ENCODE assay signal across 18 cellular contexts in the genomic region with DNA sequence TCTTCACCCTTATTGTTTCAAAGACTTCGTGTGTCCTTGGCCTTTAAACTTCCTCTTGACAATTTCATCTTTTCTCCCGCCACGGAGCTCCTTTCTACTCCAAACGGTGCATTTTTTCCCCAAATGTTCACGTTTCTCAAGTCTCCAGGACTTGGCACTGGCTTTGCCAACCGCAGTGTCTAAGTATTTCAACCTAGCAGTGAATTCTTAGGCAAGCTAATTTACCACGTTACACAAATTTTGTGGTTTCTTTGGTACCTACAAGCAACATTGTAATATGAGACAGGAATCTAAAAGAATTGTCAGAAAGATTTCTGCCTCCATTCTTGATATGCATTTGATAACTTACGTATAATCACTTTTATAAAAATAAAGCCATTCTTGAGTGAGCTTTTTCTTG. TPM values are rescaled to one million over a fixed set of nuclear protein-coding genes. Genes with fewer than 3 reads are reported as not detected.
DNase-seq lines count a peak whose midpoint lies in the region; ATAC-seq, FAIRE-seq and TF ChIP-seq lines count a peak whose summit lies in the region.
"Had no signal": no experiment of that assay in that cellular context is flagged by ENCODE, and none has a peak within 500 bp of the region (broad histone marks: within the 10 kb centered on the region; RNA-seq: fewer than 3 reads in every experiment).

No MANE protein-coding gene starts in this region.

- H3K9ac ChIP-seq in HUES64 (ENCODE audit: low read depth, low read length) (no peak overlapping the region), astrocyte (ENCODE audit: low read length) (no peak overlapping the region), iPS-20b (ENCODE audit: low read depth, low read length) (no peak overlapping the region)
- H3K9ac ChIP-seq: parathyroid adenoma had no signal

- no peak overlapping the region for H3K27ac ChIP-seq in CD4-positive, alpha-beta T cell (ENCODE audit: low read depth, low read length)
- H3K27ac ChIP-seq in HUES64 (ENCODE audit: low read depth, low read length): no peak overlapping the region
- peak overlapping the region; percentile 17 for H3K27ac ChIP-seq in astrocyte (ENCODE audit: low read depth, low read length)
- no peak overlapping the region for H3K27ac ChIP-seq in iPS-20b (ENCODE audit: low read length)
- H3K27ac ChIP-seq: brain microvascular endothelial cell, esophagus squamous epithelium, parathyroid adenoma, testis had no signal

- peaks cover 35% of the 10 kb centered on the region for H3K4me1 Mint-ChIP-seq in CD4-positive, alpha-beta T cell (ENCODE audit: low read depth)
- peaks cover 9% of the 10 kb centered on the region for H3K4me1 Mint-ChIP-seq in astrocyte (ENCODE audit: low read depth, unreplicated experiment)

- intact Hi-C loops in CD4-positive, alpha-beta T cell (cut with DNase I, micrococcal nuclease): loop anchor here in 1 of 2 experiments (10.0 kb wide), 1 partner anchor 498 kb away; no protein-coding TSS in a partner anchor

- no peak overlapping the region for H3K27ac Mint-ChIP-seq in CD4-positive, alpha-beta T cell
- H3K27ac Mint-ChIP-seq in astrocyte (ENCODE audit: unreplicated experiment): no peak overlapping the region

- H2AFZ ChIP-seq in astrocyte (ENCODE audit: low read depth, low read length): no peak overlapping the region
- H2AFZ ChIP-seq: parathyroid adenoma had no signal

- H3K36me3 ChIP-seq in HUES64 (ENCODE audit: insufficient read depth, low read length) (no peaks in the 10 kb centered on the region), astrocyte (ENCODE audit: insufficient read depth, low read length) (no peaks in the 10 kb centered on the region), iPS-20b (ENCODE audit: insufficient read depth, low read depth, low read length) (no peaks in the 10 kb centered on the region)
- H3K36me3 ChIP-seq: brain microvascular endothelial cell, esophagus squamous epithelium had no signal

- TF ChIP-seq CTCF in CD4-positive, alpha-beta T cell (IDR thresholded peaks at IDR 0.05): no peak
- no peak for TF ChIP-seq CTCF in astrocyte (IDR thresholded peaks at IDR 0.05; ENCODE audit: insufficient read depth, low read depth, low read length)

- H3K79me2 ChIP-seq in astrocyte (ENCODE audit: insufficient read depth, low read length): peaks cover 7% of the 10 kb centered on the region
- H3K79me2 ChIP-seq: parathyroid adenoma had no signal

- ATAC-seq in CD4-positive, alpha-beta T cell (ENCODE audit: poor library complexity): no peak
- ATAC-seq in GM19397 (IDR thresholded peaks at IDR 0.05; ENCODE audit: unreplicated experiment): no peak
- no peak for ATAC-seq in HG03039 (IDR thresholded peaks at IDR 0.05; ENCODE audit: unreplicated experiment)

- peaks cover 27% of the 10 kb centered on the region for H3K9me3 ChIP-seq in CD4-positive, alpha-beta T cell (ENCODE audit: control insufficient read depth, low read length)
- H3K9me3 ChIP-seq in HUES64 (ENCODE audit: insufficient read depth, low read depth, low read length) (no peaks in the 10 kb centered on the region), astrocyte (ENCODE audit: insufficient read depth, low read depth, low read length) (no peaks in the 10 kb centered on the region), iPS-20b (ENCODE audit: insufficient read depth, low read depth, low read length) (no peaks in the 10 kb centered on the region)
- H3K9me3 ChIP-seq: testis had no signal

- peaks cover 4% of the 10 kb centered on the region for H3K36me3 Mint-ChIP-seq in CD4-positive, alpha-beta T cell (ENCODE audit: low read depth)
- no peaks in the 10 kb centered on the region for H3K36me3 Mint-ChIP-seq in astrocyte (ENCODE audit: low read depth, unreplicated experiment)

- WGBS in HUES64: 20% methylated on average over 7 of the region's 8 CpGs

- peaks cover 9% of the 10 kb centered on the region for H3K9me3 Mint-ChIP-seq in CD4-positive, alpha-beta T cell
- H3K9me3 Mint-ChIP-seq in astrocyte (ENCODE audit: unreplicated experiment): peaks cover 8% of the 10 kb centered on the region

- H3K4me1 ChIP-seq in HUES64 (ENCODE audit: insufficient read depth, low read length): peaks cover 77% of the 10 kb centered on the region
- peaks cover 4% of the 10 kb centered on the region for H3K4me1 ChIP-seq in astrocyte (ENCODE audit: insufficient read depth, low read length)
- H3K4me1 ChIP-seq in iPS-20b (ENCODE audit: insufficient read depth, low read length): peaks cover 62% of the 10 kb centered on the region; the same call in 1 of the 2 replicates
- H3K4me1 ChIP-seq: parathyroid adenoma, testis had no signal

- peaks cover 100% of the 10 kb centered on the region for H3K27me3 ChIP-seq in CD4-positive, alpha-beta T cell (ENCODE audit: control insufficient read depth, insufficient read depth, low read length)
- H3K27me3 ChIP-seq in HUES64 (ENCODE audit: insufficient read depth, low read length): peaks cover 99% of the 10 kb centered on the region
- peaks cover 55% of the 10 kb centered on the region for H3K27me3 ChIP-seq in astrocyte (ENCODE audit: insufficient read depth, low read length)
- H3K27me3 ChIP-seq in iPS-20b (ENCODE audit: insufficient read depth, low read length): peaks cover 100% of the 10 kb centered on the region
- H3K27me3 ChIP-seq: brain microvascular endothelial cell had no signal

- CTCF ChIA-PET in CD4-positive, alpha-beta T cell (lab: Charles Lee): interaction anchor here (1.0 kb wide), 1 partner anchor 19 kb away, joined by 5 read pairs; no protein-coding TSS in a partner anchor

- H3K4me3 ChIP-seq in HUES64 (ENCODE audit: low read length): peak overlapping the region; percentile 61
- no peak overlapping the region for H3K4me3 ChIP-seq in astrocyte (ENCODE audit: insufficient read depth, low read depth, low read length)
- H3K4me3 ChIP-seq in iPS-20b (ENCODE audit: low read length): peak overlapping the region; percentile 63
- H3K4me3 ChIP-seq: esophagus squamous epithelium, testis had no signal

- peaks cover 96% of the 10 kb centered on the region for H3K27me3 Mint-ChIP-seq in CD4-positive, alpha-beta T cell
- peaks cover 89% of the 10 kb centered on the region for H3K27me3 Mint-ChIP-seq in astrocyte (ENCODE audit: low read depth, unreplicated experiment)

- DNase-seq in CD4-positive, alpha-beta T cell: no peak
- DNase-seq in astrocyte (ENCODE audit: low read depth) (peak; percentile 29), globus pallidus (ENCODE audit: low spot score) (no peak), GOT3 (lab: John Stamatoyannopoulos, UW) (no peak)
- DNase-seq: activated gamma-delta T cell; brain microvascular endothelial cell; esophagus squamous epithelium; GF-D8; NCI-H2227 treated with DMSO at 0.1 percent for 48 hours; NK-92 treated with Interleukin-12 subunit alpha and Interleukin-12 subunit beta, amount 100 ng/mL, for 24 hours; testis had no signal

- H3K4me2 ChIP-seq in astrocyte (ENCODE audit: low read length): peak overlapping the region; percentile 18

- POLR2A ChIA-PET in CD4-positive, alpha-beta T cell (lab: Charles Lee): interaction anchor here (1.2 to 2.6 kb wide), 3 partner anchors 9 to 49 kb away, joined by 3 to 7 read pairs (median 3); no protein-coding TSS in a partner anchor

- H3K4me3 Mint-ChIP-seq in CD4-positive, alpha-beta T cell: peak overlapping the region; percentile 31
- H3K4me3 Mint-ChIP-seq in astrocyte (ENCODE audit: unreplicated experiment): no peak overlapping the region

- no peaks in the 10 kb centered on the region for H4K20me1 ChIP-seq in astrocyte (ENCODE audit: insufficient read depth, low read length)

- no peak for FAIRE-seq in astrocyte (lab: Jason Lieb, UNC)
- FAIRE-seq: GM12892 had no signal

RNA-seq across cellular contexts. Expression of a gene that starts 10.8 kb away (rescaled TPM):
- total RNA-seq in CD4-positive, alpha-beta T cell: not detected
- 113 TPM for polyA plus RNA-seq in HUES64 (2013, experiment 1 of 2)
- polyA plus RNA-seq in HUES64 (2013, experiment 2 of 2): 125 TPM
- 0.60 and 1.8 TPM in 2 replicates for total RNA-seq in astrocyte
- total RNA-seq: T-helper 2 cell treated with Interferon-gamma antibody and Interleukin-4, amounts not matched to agents 100 ng/mL and 5 ng/mL, for 36 hours had no signal

RNA-seq across cellular contexts. Expression of a gene that starts 20.8 kb away (rescaled TPM):
- not detected for total RNA-seq in CD4-positive, alpha-beta T cell
- polyA plus RNA-seq in HUES64 (2013, experiment 1 of 2): 25.6 TPM
- polyA plus RNA-seq in HUES64 (2013, experiment 2 of 2): 25.2 TPM
- 0.17 and 0.27 TPM in 2 replicates for total RNA-seq in astrocyte
- total RNA-seq: esophagus squamous epithelium; T-helper 2 cell treated with Interferon-gamma antibody and Interleukin-4, amounts not matched to agents 100 ng/mL and 5 ng/mL, for 36 hours had no signal
